In the genomic region with DNA sequence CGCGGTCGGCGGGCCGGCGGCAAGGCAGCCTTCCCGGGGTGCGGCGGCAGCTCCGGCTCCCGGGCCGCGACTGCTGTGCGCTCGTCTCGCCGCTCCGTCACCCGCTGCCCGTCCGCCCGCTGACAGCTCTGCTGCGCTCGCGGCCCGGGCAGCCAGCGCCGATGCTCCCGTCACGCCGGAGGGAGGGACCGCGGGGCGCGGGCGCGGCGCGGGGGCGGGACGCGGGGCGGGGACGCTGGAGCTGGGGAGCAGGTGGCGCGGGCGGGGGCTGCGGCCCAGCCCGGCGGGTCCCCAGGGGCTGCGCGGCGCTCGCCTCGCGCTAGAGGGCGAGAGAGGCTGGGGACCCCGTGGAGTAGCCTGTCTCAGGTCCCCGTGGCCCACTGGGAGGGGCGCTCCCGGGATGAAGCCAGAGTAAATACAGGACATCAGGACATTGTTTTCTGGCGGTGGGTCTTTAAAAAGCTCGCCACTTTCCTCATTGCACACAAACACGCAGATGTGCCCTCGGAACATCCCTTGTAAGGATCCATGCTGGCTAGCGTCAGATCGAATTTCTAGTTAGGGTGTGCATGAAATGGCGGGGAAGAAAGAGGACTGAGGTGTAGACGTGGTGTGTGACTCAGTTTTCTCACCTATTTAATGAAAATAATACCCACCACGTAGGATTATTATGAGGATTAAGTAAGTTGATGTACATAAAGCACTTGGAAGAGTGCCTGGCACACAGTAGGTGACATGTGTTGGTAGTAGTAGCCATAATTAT, we compare ENCODE assay signal across 8 cellular contexts. TPM values are rescaled to one million over a fixed set of nuclear protein-coding genes. Genes with fewer than 3 reads are reported as not detected.
A peak's percentile ranks its signal among the peaks of the same experiment; 100 is the strongest.
DNase-seq lines count a peak whose midpoint lies in the region; ATAC-seq, FAIRE-seq and TF ChIP-seq lines count a peak whose summit lies in the region.

A gene with protein sequence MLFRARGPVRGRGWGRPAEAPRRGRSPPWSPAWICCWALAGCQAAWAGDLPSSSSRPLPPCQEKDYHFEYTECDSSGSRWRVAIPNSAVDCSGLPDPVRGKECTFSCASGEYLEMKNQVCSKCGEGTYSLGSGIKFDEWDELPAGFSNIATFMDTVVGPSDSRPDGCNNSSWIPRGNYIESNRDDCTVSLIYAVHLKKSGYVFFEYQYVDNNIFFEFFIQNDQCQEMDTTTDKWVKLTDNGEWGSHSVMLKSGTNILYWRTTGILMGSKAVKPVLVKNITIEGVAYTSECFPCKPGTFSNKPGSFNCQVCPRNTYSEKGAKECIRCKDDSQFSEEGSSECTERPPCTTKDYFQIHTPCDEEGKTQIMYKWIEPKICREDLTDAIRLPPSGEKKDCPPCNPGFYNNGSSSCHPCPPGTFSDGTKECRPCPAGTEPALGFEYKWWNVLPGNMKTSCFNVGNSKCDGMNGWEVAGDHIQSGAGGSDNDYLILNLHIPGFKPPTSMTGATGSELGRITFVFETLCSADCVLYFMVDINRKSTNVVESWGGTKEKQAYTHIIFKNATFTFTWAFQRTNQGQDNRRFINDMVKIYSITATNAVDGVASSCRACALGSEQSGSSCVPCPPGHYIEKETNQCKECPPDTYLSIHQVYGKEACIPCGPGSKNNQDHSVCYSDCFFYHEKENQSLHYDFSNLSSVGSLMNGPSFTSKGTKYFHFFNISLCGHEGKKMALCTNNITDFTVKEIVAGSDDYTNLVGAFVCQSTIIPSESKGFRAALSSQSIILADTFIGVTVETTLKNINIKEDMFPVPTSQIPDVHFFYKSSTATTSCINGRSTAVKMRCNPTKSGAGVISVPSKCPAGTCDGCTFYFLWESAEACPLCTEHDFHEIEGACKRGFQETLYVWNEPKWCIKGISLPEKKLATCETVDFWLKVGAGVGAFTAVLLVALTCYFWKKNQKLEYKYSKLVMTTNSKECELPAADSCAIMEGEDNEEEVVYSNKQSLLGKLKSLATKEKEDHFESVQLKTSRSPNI (minus strand): TSS at position 130 of the 763 bp plus-strand sequence. CDS start 141 bp downstream, outside the sequence.

- peak within 1 kb of the TSS; percentile 87 for H3K4me3 Mint-ChIP-seq in CD8-positive, alpha-beta T cell

- H3K9me3 ChIP-seq in CD8-positive, alpha-beta T cell (ENCODE audit: low read length): no peaks in the 10 kb centered on the region
- H3K9me3 ChIP-seq in endothelial cell of umbilical vein (replicated peaks; ENCODE audit: control insufficient read depth, insufficient read depth, low read length): no peaks in the 10 kb centered on the region

- DNase-seq in CD8-positive, alpha-beta T cell: peak; percentile 64 to 87 (median 74)
- DNase-seq in NCI-H82 treated with DMSO at 0.1 percent for 48 hours (lab: John Stamatoyannopoulos, UW; ENCODE audit: unreplicated experiment): peak; percentile 62
- DNase-seq in activated CD8-positive, alpha-beta memory T cell treated with anti-CD3 and anti-CD28 coated beads, Interleukin-2, amount 50 U/mL, for 24 hours (ENCODE audit: extremely low read depth): peak; percentile 37
- peak; percentile 83 for DNase-seq in endothelial cell of umbilical vein (ENCODE audit: low read depth, low spot score)
- DNase-seq in midbrain (lab: John Stamatoyannopoulos, UW): peak; percentile 86
- peak; percentile 68 to 71 for DNase-seq in stimulated activated CD8-positive, alpha-beta memory T cell treated with anti-CD3 and anti-CD28 coated beads, Interleukin-2, amount 100 ng/mL, for 48 hours (ENCODE audit: low read depth in 2 of 2)

- dilution Hi-C loops in endothelial cell of umbilical vein (cut with MboI; ENCODE audit: extremely low pct_ligation_motif_present, low sequenced_read_pairs): no loop called here

- H3K36me3 Mint-ChIP-seq in CD8-positive, alpha-beta T cell: no peaks in the 10 kb centered on the region

- CTCF ChIA-PET in CD8-positive, alpha-beta T cell (lab: Charles Lee): interaction anchor here (0.8 to 1.7 kb wide), 5 partner anchors 92 to 177 kb away, joined by 3 read pairs; a partner anchor contains a TSS
- CTCF ChIA-PET in endothelial cell of umbilical vein (lab: Charles Lee): interaction anchor here (0.9 to 4.4 kb wide), 17 partner anchors 12 to 145 kb away, joined by 3 to 43 read pairs (median 4); a partner anchor contains a TSS

- H4K20me1 ChIP-seq in endothelial cell of umbilical vein (replicated peaks; ENCODE audit: control insufficient read depth, extremely low read depth, insufficient read depth, low read length): no peaks in the 10 kb centered on the region

- H3K4me3 ChIP-seq in CD8-positive, alpha-beta T cell (ENCODE audit: low read depth, low read length): peak within 1 kb of the TSS; percentile 43
- H3K4me3 ChIP-seq in endothelial cell of umbilical vein (replicated peaks in 1 of 3; ENCODE audit: insufficient read depth in 1 of 3, low read depth in 1 of 3, low read length in 3 of 3): peak within 1 kb of the TSS; percentile 72 to 96 (median 79)

- intact Hi-C loops in CD8-positive, alpha-beta T cell (cut with DNase I, micrococcal nuclease): loop anchor here (1.0 to 10.0 kb wide), 11 partner anchors 82 to 817 kb away; a partner anchor contains a TSS
- intact Hi-C loops in endothelial cell of umbilical vein (cut with micrococcal nuclease): loop anchor here (1.0 to 5.0 kb wide), 4 partner anchors 93 to 178 kb away; a partner anchor contains a TSS

- peak within 1 kb of the TSS; percentile 96 for H2AFZ ChIP-seq in endothelial cell of umbilical vein (ENCODE audit: low read depth, low read length)

- H3K36me3 ChIP-seq in CD8-positive, alpha-beta T cell (ENCODE audit: insufficient read depth, low read length): no peaks in the 10 kb centered on the region
- H3K36me3 ChIP-seq in endothelial cell of umbilical vein (ENCODE audit: control insufficient read depth in 2 of 2, extremely low read depth in 1 of 2, insufficient read depth in 2 of 2, low read length in 2 of 2): no peaks in the 10 kb centered on the region

- peak within 1 kb of the TSS; percentile 38 for H3K27ac ChIP-seq in CD8-positive, alpha-beta T cell (ENCODE audit: low read depth, low read length)
- peak within 1 kb of the TSS; percentile 57 for H3K27ac ChIP-seq in endothelial cell of umbilical vein (ENCODE audit: insufficient read depth, low read depth, low read length)

- no peaks in the 10 kb centered on the region for H3K9me1 ChIP-seq in endothelial cell of umbilical vein (replicated peaks; ENCODE audit: control insufficient read depth, extremely low read depth, insufficient read depth, low read length)

- peak within 1 kb of the TSS; percentile 77 for H3K9ac ChIP-seq in endothelial cell of umbilical vein (replicated peaks; ENCODE audit: extremely low read depth, insufficient read depth, low read length)

- BruUV-seq in endothelial cell of umbilical vein (replicated peaks; lab: Mats Ljungman, UMichigan): no TSS peak

- peaks cover 16% of the 10 kb centered on the region for H3K4me1 Mint-ChIP-seq in CD8-positive, alpha-beta T cell (ENCODE audit: low read depth)

- H3K27me3 ChIP-seq in CD8-positive, alpha-beta T cell (ENCODE audit: insufficient read depth, low read length): no peaks in the 10 kb centered on the region
- no peaks in the 10 kb centered on the region for H3K27me3 ChIP-seq in endothelial cell of umbilical vein (ENCODE audit: control insufficient read depth in 2 of 2, insufficient read depth in 2 of 2, low read length in 2 of 2)

- H3K27me3 Mint-ChIP-seq in CD8-positive, alpha-beta T cell (ENCODE audit: low read depth): peaks cover 5% of the 10 kb centered on the region

- peak within 1 kb of the TSS; percentile 92 for H3K4me2 ChIP-seq in endothelial cell of umbilical vein (ENCODE audit: insufficient read depth, low read length)

- no peak for TF ChIP-seq CTCF in CD8-positive, alpha-beta T cell (IDR thresholded peaks at IDR 0.05)
- TF ChIP-seq CTCF in endothelial cell of umbilical vein (IDR thresholded peaks at IDR 0.05; ENCODE audit: extremely low read depth in 1 of 2, insufficient read depth in 1 of 2, low read depth in 1 of 2, low read length in 2 of 2): peak; percentile 32 to 61

- ATAC-seq in CD8-positive, alpha-beta T cell: peak; percentile 94
- ATAC-seq in GM19397 (IDR thresholded peaks at IDR 0.05; ENCODE audit: unreplicated experiment) (peak; percentile 98), HG03558 (IDR thresholded peaks at IDR 0.05; ENCODE audit: extremely low read depth, unreplicated experiment) (peak; percentile 91)

- H3K27ac Mint-ChIP-seq in CD8-positive, alpha-beta T cell: peak within 1 kb of the TSS; percentile 77

- no peaks in the 10 kb centered on the region for H3K9me3 Mint-ChIP-seq in CD8-positive, alpha-beta T cell

- POLR2A ChIA-PET in CD8-positive, alpha-beta T cell (lab: Charles Lee): interaction anchor here (0.7 to 1.1 kb wide), 4 partner anchors 20 to 95 kb away, joined by 3 to 5 read pairs (median 4); a partner anchor contains a TSS
- POLR2A ChIA-PET in endothelial cell of umbilical vein (lab: Charles Lee): interaction anchor here (4.1 kb wide), 1 partner anchor 93 kb away, joined by 14 read pairs; a partner anchor contains a TSS

- peak; percentile 40 for FAIRE-seq in endothelial cell of umbilical vein (lab: Jason Lieb, UNC)

- H3K4me1 ChIP-seq in CD8-positive, alpha-beta T cell (ENCODE audit: insufficient read depth, low read length): peaks cover 10% of the 10 kb centered on the region
- H3K4me1 ChIP-seq in endothelial cell of umbilical vein (ENCODE audit: control insufficient read depth, extremely low read depth, insufficient read depth, low read length): peaks cover 43% of the 10 kb centered on the region

- H3K79me2 ChIP-seq in endothelial cell of umbilical vein (ENCODE audit: control insufficient read depth, insufficient read depth, low read length): peaks cover 6% of the 10 kb centered on the region

- peak; percentile 60 for TF ChIP-seq POLR2A in endothelial cell of umbilical vein (IDR thresholded peaks at IDR 0.05; ENCODE audit: low read depth, low read length)

TF ChIP-seq in endothelial cell of umbilical vein, 7 proteins besides CTCF, POLR2A, EP300 and RAD21 (continues in another document):
- no peak for TF ChIP-seq EZH2 (IDR thresholded peaks at IDR 0.05; ENCODE audit: borderline replicate concordance, low read depth, low read length, severe bottlenecking)
- TF ChIP-seq POLR2AphosphoS5 (IDR thresholded peaks at IDR 0.05; ENCODE audit: insufficient read depth, low read depth, low read length): peak; percentile 69
- TF ChIP-seq GATA2 (IDR thresholded peaks at IDR 0.05; ENCODE audit: insufficient read depth, insufficient read length, low read depth, low read length): no peak
- no peak for TF ChIP-seq JUN (IDR thresholded peaks at IDR 0.05; ENCODE audit: borderline replicate concordance, insufficient read depth, insufficient read length, low read depth)
- no peak for TF ChIP-seq MYC (IDR thresholded peaks at IDR 0.05; ENCODE audit: low read depth, low read length)

RNA-seq across cellular contexts. Expression of the gene that starts here (rescaled TPM):
- 1 to 10 TPM; 5.1 to 5.7 TPM for total RNA-seq in CD8-positive, alpha-beta T cell
- total RNA-seq in endothelial cell of umbilical vein: 43.8 and 63.5 TPM in 2 replicates
- polyA plus RNA-seq in endothelial cell of umbilical vein: 35.6 and 38.2 TPM in 2 replicates
- polyA plus RNA-seq in endothelial cell of umbilical vein (2011; cell fraction: cytosol; rRNA removed): 30.4 and 31.1 TPM in 2 replicates
- 64.1 and 68.5 TPM in 2 replicates for polyA plus RNA-seq in endothelial cell of umbilical vein (2011; cell fraction: nucleus; rRNA removed)
- polyA plus RNA-seq in endothelial cell of umbilical vein (2012): 51.8 and 69.0 TPM in 2 replicates
- 150 and 172 TPM in 2 replicates for polyA minus RNA-seq in endothelial cell of umbilical vein
- 11.7 TPM for polyA minus RNA-seq in endothelial cell of umbilical vein (2011; cell fraction: cytosol; rRNA and poly(A)+ RNA removed)
- polyA minus RNA-seq in endothelial cell of umbilical vein (2011; cell fraction: nucleus; rRNA and poly(A)+ RNA removed): 118 and 135 TPM in 2 replicates

Comparison
In these comparisons a context has a peak if more than half of its experiments do, and no peak if none do; other contexts are left out.
1. Peak in every context shown above with its lines: DNase-seq, ATAC-seq, H3K4me3 ChIP-seq and H3K27ac ChIP-seq.